In the genomic region with DNA sequence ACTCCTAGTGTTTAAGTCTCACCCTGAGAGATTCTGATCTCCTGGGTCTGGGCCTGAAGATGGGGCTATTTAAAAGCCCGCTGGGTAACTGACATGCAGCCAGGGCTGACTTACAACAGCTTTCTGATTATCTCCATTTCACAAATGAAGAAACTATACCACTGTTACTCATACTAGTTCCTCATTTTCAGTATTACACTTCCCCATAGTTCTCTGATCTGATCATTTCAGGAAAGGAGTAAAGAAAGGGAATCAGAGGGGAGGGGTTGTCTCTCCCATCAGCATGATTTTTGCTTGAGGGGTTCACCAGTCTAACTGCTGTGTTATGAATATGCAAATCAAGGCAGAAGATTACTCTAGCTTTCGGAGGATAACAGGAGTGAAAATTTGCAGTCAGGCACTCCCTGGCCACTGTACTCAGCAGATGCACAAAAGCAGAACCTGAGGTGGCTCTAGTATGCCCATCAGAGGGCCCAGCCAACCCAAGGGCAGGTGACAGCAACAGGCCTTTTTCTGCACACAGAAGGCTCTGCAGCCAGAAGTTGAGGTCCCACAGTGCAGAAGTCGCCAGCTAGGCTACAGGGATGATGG, we compare ENCODE assay signal across 8 cellular contexts. TPM values are rescaled to one million over a fixed set of nuclear protein-coding genes. Genes with fewer than 3 reads are reported as not detected.
DNase-seq lines count a peak whose midpoint lies in the region; ATAC-seq and TF ChIP-seq lines count a peak whose summit lies in the region.

No MANE protein-coding gene starts in this region.

- H3K36me3 Mint-ChIP-seq in brain, result no peaks in the 10 kb centered on the region

- DNase-seq in CMK (ENCODE audit: low read depth) (peak; percentile 29), middle frontal gyrus (ENCODE audit: extremely low spot score, low spot score) (no peak), RKO (ENCODE audit: low spot score) (no peak), A172 (ENCODE audit: low spot score) (no peak), cerebellar nuclear complex (lab: John Stamatoyannopoulos, UW) (no peak)

- H3K4me3 Mint-ChIP-seq in brain, result no peak overlapping the region

- no peaks in the 10 kb centered on the region for H3K27me3 Mint-ChIP-seq in brain

- H3K4me1 Mint-ChIP-seq in brain, result peaks cover 27% of the 10 kb centered on the region

- H3K27ac Mint-ChIP-seq in brain, result peak overlapping the region in 3 of 5 experiments; percentile 21 to 65 (median 41)

- ATAC-seq in GM19455 (IDR thresholded peaks at IDR 0.05; ENCODE audit: unreplicated experiment) (peak; percentile 76), HG03432 (IDR thresholded peaks at IDR 0.05; ENCODE audit: unreplicated experiment) (peak; percentile 70)

- no peak for TF ChIP-seq CTCF in brain (conservative IDR thresholded peaks at IDR 0.05)

- no peaks in the 10 kb centered on the region for H3K9me3 Mint-ChIP-seq in brain

RNA-seq across cellular contexts. Expression of a gene that starts 59.4 kb away (rescaled TPM):
- polyA plus RNA-seq in brain (ENCODE audit: insufficient read depth, low read depth, low replicate concordance), result 5.1 TPM
- 1.5 and 3.2 TPM in 2 replicates for total RNA-seq in A172 (2014; rRNA removed; shearing (Covaris generic))
